Comparison of ENCODE assay signal across 1 cellular context in the genomic region with DNA sequence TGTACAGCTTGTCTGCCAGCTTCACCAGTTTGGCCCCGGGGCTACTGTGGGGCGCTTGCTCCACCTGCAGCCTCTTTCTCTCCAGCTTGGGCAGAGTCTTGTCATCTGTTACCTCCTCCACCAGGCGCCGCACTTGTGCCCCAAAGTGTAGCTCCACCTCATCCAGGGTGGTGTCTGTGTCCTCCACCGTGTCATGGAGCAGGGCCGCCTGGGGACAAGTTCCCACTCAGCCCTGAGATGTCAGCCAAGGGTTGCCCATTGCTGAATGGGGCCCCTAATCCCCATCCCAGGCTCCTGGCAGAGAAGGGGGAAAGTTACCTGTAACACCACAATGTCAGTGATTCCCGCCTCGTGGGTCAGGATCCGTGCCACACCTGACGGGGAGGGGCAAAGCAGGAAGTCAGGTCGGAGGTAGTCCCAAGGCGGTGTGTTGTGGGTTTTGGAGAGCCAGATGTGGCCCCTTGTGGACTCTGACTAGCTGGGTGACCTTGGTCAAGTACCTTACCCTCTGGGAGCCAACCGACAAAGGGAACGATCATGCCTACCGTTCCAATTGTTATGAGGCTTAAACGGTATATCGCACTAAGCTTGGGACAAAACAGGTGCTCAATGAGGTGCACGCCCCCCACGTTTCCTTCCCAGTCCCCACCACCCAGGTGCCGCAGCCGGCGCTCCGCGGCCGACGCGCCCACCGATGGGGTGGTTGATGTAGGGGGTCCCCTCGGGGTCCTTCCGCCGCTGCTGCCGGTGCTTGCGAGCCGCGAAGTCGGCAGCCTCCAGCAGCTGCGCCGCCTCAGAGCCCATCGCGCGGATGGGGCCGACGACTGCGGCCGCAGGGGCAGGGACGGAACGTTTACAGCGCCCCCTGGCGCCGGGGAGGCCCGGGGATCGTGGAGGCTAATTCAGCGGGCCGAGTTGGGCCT.
TF ChIP-seq lines count a peak whose summit lies in the region.

HDDC3 (minus strand) TSS at position 813 of the 923 bp plus-strand sequence; CDS start at position 804, 9 bp downstream.

TF ChIP-seq in HepG2, 621 proteins besides CTCF, POLR2A, EP300 and RAD21 (continued from another document and continues in another):
- TF ChIP-seq, protein P1, sequence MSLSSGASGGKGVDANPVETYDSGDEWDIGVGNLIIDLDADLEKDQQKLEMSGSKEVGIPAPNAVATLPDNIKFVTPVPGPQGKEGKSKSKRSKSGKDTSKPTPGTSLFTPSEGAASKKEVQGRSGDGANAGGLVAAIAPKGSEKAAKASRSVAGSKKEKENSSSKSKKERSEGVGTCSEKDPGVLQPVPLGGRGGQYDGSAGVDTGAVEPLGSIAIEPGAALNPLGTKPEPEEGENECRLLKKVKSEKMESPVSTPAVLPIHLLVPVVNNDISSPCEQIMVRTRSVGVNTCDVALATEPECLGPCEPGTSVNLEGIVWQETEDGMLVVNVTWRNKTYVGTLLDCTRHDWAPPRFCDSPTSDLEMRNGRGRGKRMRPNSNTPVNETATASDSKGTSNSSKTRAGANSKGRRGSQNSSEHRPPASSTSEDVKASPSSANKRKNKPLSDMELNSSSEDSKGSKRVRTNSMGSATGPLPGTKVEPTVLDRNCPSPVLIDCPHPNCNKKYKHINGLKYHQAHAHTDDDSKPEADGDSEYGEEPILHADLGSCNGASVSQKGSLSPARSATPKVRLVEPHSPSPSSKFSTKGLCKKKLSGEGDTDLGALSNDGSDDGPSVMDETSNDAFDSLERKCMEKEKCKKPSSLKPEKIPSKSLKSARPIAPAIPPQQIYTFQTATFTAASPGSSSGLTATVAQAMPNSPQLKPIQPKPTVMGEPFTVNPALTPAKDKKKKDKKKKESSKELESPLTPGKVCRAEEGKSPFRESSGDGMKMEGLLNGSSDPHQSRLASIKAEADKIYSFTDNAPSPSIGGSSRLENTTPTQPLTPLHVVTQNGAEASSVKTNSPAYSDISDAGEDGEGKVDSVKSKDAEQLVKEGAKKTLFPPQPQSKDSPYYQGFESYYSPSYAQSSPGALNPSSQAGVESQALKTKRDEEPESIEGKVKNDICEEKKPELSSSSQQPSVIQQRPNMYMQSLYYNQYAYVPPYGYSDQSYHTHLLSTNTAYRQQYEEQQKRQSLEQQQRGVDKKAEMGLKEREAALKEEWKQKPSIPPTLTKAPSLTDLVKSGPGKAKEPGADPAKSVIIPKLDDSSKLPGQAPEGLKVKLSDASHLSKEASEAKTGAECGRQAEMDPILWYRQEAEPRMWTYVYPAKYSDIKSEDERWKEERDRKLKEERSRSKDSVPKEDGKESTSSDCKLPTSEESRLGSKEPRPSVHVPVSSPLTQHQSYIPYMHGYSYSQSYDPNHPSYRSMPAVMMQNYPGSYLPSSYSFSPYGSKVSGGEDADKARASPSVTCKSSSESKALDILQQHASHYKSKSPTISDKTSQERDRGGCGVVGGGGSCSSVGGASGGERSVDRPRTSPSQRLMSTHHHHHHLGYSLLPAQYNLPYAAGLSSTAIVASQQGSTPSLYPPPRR (CRISPR knock-in tag; IDR thresholded peaks at IDR 0.05; ENCODE audit: borderline replicate concordance), result no peak; the same call in 1 of the 2 replicates
- TF ChIP-seq FOXO4 (CRISPR knock-in tag; conservative IDR thresholded peaks at IDR 0.05) (peak; percentile 90; the same call in 1 of the 2 replicates), ZIK1 (CRISPR knock-in tag; IDR thresholded peaks at IDR 0.05; ENCODE audit: borderline replicate concordance, low read depth) (0 out of 2 replicates have a peak, but pooled peaks have one; percentile 75), NFE2L2 (IDR thresholded peaks at IDR 0.05; ENCODE audit: low read length) (no peak), ZSCAN22 (CRISPR knock-in tag; IDR thresholded peaks at IDR 0.05) (no peak), ZNF556 (CRISPR knock-in tag; IDR thresholded peaks at IDR 0.05; ENCODE audit: borderline replicate concordance) (peak; percentile 40), ZNF20 (CRISPR knock-in tag; IDR thresholded peaks at IDR 0.05) (0 out of 2 replicates have a peak, but pooled peaks have one; percentile 69), TP53 (CRISPR knock-in tag; conservative IDR thresholded peaks at IDR 0.05) (peak; percentile 62; the same call in 1 of the 2 replicates), ZNF552 (CRISPR knock-in tag; IDR thresholded peaks at IDR 0.05; ENCODE audit: borderline replicate concordance) (no peak), REST (IDR thresholded peaks at IDR 0.05; ENCODE audit: borderline replicate concordance in 1 of 2, low read depth in 1 of 2, low read length in 2 of 2) (no peak; a peak in 1 of 4 replicates), ISX (CRISPR knock-in tag; conservative IDR thresholded peaks at IDR 0.05) (no peak), GABPA (IDR thresholded peaks at IDR 0.05; ENCODE audit: low read depth, low read length) (peak; percentile 38), GABPA (CRISPR knock-in tag; IDR thresholded peaks at IDR 0.05; ENCODE audit: low read depth) (peak; percentile 29), FLYWCH1 (CRISPR knock-in tag; IDR thresholded peaks at IDR 0.05) (no peak), SNAPC2 (CRISPR knock-in tag; IDR thresholded peaks at IDR 0.05) (no peak), ZKSCAN8 (CRISPR knock-in tag; IDR thresholded peaks at IDR 0.05; ENCODE audit: borderline replicate concordance) (no peak), PITX1 (CRISPR knock-in tag; IDR thresholded peaks at IDR 0.05) (0 out of 2 replicates have a peak, but pooled peaks have one; percentile 10), ZFP41 (CRISPR knock-in tag; IDR thresholded peaks at IDR 0.05; ENCODE audit: borderline replicate concordance) (no peak), BORCS8-MEF2B (CRISPR knock-in tag; IDR thresholded peaks at IDR 0.05) (peak; percentile 71), ZMYM3 (CRISPR knock-in tag; IDR thresholded peaks at IDR 0.05) (peak; percentile 34; the same call in 1 of the 2 replicates), GATAD2A (CRISPR knock-in tag; IDR thresholded peaks at IDR 0.05) (no peak; the same call in none of the 2 replicates), NR1H2 (CRISPR knock-in tag; IDR thresholded peaks at IDR 0.05; ENCODE audit: borderline replicate concordance, low read depth) (no peak), ZMAT3 (CRISPR knock-in tag; conservative IDR thresholded peaks at IDR 0.05) (peak; percentile 58; the same call in 1 of the 2 replicates), ZNF616 (CRISPR knock-in tag; IDR thresholded peaks at IDR 0.05; ENCODE audit: low read depth) (peak; percentile 55; the same call in 1 of the 2 replicates), KDM1A (CRISPR knock-in tag; IDR thresholded peaks at IDR 0.05) (0 out of 2 replicates have a peak, but pooled peaks have one; percentile 48), MAFF (IDR thresholded peaks at IDR 0.05; ENCODE audit: low read depth, low read length) (no peak)
- TF ChIP-seq, protein P2, sequence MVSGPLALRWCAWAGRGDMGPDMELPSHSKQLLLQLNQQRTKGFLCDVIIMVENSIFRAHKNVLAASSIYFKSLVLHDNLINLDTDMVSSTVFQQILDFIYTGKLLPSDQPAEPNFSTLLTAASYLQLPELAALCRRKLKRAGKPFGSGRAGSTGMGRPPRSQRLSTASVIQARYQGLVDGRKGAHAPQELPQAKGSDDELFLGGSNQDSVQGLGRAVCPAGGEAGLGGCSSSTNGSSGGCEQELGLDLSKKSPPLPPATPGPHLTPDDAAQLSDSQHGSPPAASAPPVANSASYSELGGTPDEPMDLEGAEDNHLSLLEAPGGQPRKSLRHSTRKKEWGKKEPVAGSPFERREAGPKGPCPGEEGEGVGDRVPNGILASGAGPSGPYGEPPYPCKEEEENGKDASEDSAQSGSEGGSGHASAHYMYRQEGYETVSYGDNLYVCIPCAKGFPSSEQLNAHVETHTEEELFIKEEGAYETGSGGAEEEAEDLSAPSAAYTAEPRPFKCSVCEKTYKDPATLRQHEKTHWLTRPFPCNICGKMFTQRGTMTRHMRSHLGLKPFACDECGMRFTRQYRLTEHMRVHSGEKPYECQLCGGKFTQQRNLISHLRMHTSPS (CRISPR knock-in tag; IDR thresholded peaks at IDR 0.05; ENCODE audit: low read depth), result peak; percentile 66; the same call in 1 of the 2 replicates
- TF ChIP-seq, protein P3, sequence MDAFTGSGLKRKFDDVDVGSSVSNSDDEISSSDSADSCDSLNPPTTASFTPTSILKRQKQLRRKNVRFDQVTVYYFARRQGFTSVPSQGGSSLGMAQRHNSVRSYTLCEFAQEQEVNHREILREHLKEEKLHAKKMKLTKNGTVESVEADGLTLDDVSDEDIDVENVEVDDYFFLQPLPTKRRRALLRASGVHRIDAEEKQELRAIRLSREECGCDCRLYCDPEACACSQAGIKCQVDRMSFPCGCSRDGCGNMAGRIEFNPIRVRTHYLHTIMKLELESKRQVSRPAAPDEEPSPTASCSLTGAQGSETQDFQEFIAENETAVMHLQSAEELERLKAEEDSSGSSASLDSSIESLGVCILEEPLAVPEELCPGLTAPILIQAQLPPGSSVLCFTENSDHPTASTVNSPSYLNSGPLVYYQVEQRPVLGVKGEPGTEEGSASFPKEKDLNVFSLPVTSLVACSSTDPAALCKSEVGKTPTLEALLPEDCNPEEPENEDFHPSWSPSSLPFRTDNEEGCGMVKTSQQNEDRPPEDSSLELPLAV (CRISPR knock-in tag; conservative IDR thresholded peaks at IDR 0.05; ENCODE audit: low read depth), result no peak
- TF ChIP-seq, protein P4, sequence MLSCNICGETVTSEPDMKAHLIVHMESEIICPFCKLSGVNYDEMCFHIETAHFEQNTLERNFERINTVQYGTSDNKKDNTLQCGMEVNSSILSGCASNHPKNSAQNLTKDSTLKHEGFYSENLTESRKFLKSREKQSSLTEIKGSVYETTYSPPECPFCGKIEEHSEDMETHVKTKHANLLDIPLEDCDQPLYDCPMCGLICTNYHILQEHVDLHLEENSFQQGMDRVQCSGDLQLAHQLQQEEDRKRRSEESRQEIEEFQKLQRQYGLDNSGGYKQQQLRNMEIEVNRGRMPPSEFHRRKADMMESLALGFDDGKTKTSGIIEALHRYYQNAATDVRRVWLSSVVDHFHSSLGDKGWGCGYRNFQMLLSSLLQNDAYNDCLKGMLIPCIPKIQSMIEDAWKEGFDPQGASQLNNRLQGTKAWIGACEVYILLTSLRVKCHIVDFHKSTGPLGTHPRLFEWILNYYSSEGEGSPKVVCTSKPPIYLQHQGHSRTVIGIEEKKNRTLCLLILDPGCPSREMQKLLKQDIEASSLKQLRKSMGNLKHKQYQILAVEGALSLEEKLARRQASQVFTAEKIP (CRISPR knock-in tag; IDR thresholded peaks at IDR 0.05; ENCODE audit: borderline replicate concordance), result no peak
- TF ChIP-seq, protein P5, sequence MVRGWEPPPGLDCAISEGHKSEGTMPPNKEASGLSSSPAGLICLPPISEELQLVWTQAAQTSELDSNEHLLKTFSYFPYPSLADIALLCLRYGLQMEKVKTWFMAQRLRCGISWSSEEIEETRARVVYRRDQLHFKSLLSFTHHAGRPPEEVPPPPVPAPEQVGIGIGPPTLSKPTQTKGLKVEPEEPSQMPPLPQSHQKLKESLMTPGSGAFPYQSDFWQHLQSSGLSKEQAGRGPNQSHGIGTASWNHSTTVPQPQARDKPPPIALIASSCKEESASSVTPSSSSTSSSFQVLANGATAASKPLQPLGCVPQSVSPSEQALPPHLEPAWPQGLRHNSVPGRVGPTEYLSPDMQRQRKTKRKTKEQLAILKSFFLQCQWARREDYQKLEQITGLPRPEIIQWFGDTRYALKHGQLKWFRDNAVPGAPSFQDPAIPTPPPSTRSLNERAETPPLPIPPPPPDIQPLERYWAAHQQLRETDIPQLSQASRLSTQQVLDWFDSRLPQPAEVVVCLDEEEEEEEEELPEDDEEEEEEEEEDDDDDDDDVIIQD (CRISPR knock-in tag; IDR thresholded peaks at IDR 0.05; ENCODE audit: low read depth), result peak; percentile 36; the same call in 1 of the 2 replicates
- TF ChIP-seq, protein P6, sequence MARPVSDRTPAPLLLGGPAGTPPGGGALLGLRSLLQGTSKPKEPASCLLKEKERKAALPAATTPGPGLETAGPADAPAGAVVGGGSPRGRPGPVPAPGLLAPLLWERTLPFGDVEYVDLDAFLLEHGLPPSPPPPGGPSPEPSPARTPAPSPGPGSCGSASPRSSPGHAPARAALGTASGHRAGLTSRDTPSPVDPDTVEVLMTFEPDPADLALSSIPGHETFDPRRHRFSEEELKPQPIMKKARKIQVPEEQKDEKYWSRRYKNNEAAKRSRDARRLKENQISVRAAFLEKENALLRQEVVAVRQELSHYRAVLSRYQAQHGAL (CRISPR knock-in tag; IDR thresholded peaks at IDR 0.05; ENCODE audit: not compliant biosample characterization), result peak; percentile 69
- TF ChIP-seq, protein P7, sequence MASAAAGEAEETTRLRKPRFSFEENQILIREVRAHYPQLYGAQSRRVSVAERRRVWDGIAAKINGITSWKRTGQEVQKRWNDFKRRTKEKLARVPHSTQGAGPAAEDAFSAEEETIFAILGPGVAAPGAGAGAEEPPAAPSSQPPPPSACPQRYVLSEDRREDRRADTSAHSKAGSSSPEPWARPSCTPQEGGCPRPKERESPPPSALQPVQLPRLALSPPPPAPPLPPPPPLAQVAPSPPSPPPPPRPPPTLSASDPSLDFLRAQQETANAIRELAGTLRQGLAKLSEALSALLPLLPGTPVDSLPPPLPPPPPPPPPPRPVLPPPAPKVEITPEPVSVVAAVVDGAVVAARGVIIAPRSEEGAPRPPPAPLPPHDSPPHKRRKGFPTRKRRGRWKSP (CRISPR knock-in tag; IDR thresholded peaks at IDR 0.05), result peak; percentile 56; the same call in 1 of the 2 replicates
